In the genomic region with DNA sequence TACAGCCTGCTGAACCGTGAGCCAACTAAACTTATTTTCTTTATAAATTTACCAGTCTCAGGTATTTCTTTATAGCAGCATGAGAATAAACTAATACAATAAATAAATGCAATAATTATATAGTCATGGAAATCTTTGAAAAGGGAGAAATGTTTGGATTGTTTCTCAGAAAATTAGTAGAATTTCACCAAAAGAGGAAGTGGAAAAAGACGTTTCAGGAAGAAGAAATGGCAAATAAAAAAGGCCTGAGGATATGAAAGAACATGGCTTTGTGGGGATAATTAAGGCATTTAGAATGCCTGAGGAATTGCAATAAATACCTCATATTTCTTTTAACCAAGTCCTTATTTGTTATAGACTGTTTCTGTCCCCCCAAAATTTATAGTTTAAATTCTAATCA, we compare ENCODE assay signal across 30 cellular contexts.
"Had no signal": no experiment of that assay in that cellular context is flagged by ENCODE, and none has a peak within 500 bp of the region (broad histone marks: within the 10 kb centered on the region; RNA-seq: fewer than 3 reads in every experiment).

No MANE protein-coding gene starts in this region.

- H3K27me3 ChIP-seq: ascending aorta had no signal

- H3K4me3 Mint-ChIP-seq: activated CD8-positive, alpha-beta T cell treated with anti-CD3 and anti-CD28 coated beads for 36 hours; activated naive CD4-positive, alpha-beta T cell treated with anti-CD3 and anti-CD28 coated beads for 36 hours; activated naive CD8-positive, alpha-beta T cell treated with anti-CD3 and anti-CD28 coated beads, Interleukin-2, amount 10 ng/mL, durations not matched to agents 7 days and 5 days; activated T-helper 1 cell treated with anti-CD3 and anti-CD28 coated beads, Interleukin-12 subunit alpha, Interleukin-12 subunit beta, Interleukin-2, Interleukin-4 antibody, amounts not matched to agents 30 ng/mL and 10 ng/mL and 1 ng/mL, durations not matched to agents 14 hours and 24 hours and 36 hours; brain; central memory CD8-positive, alpha-beta T cell; dendritic cell treated with granulocyte-macrophage colony-stimulating factor and Interleukin-4, amounts not matched to agents 40 ng/mL and 50 ng/mL, for 4 days; endodermal cell; WTC11 had no signal

- H3K36me3 ChIP-seq: ascending aorta had no signal

- H3K4me3 ChIP-seq: ascending aorta, coronary artery, dorsolateral prefrontal cortex had no signal

- H3K4me1 Mint-ChIP-seq: activated naive CD8-positive, alpha-beta T cell treated with anti-CD3 and anti-CD28 coated beads, Interleukin-2, amount 10 ng/mL, durations not matched to agents 7 days and 5 days; brain; central memory CD8-positive, alpha-beta T cell; endodermal cell had no signal

- H3K9me3 Mint-ChIP-seq: activated naive CD4-positive, alpha-beta T cell treated with anti-CD3 and anti-CD28 coated beads for 36 hours; endodermal cell; WTC11 had no signal

- H3K36me3 Mint-ChIP-seq: activated naive CD4-positive, alpha-beta T cell treated with anti-CD3 and anti-CD28 coated beads, Interleukin-2, amount 50 U/mL, for 72 hours; activated naive CD8-positive, alpha-beta T cell treated with anti-CD3 and anti-CD28 coated beads, Interleukin-2, amount 10 ng/mL, durations not matched to agents 7 days and 5 days; brain had no signal

- H3K27ac Mint-ChIP-seq: activated CD8-positive, alpha-beta T cell treated with anti-CD3 and anti-CD28 coated beads for 36 hours; activated naive CD4-positive, alpha-beta T cell treated with anti-CD3 and anti-CD28 coated beads for 36 hours; activated naive CD4-positive, alpha-beta T cell treated with anti-CD3 and anti-CD28 coated beads, Interleukin-2, amount 50 U/mL, for 72 hours; activated naive CD8-positive, alpha-beta T cell treated with anti-CD3 and anti-CD28 coated beads, Interleukin-2, amount 10 ng/mL, durations not matched to agents 7 days and 5 days; activated T-helper 1 cell treated with anti-CD3 and anti-CD28 coated beads, Interleukin-12 subunit alpha, Interleukin-12 subunit beta, Interleukin-2, Interleukin-4 antibody, amounts not matched to agents 30 ng/mL and 10 ng/mL and 1 ng/mL, durations not matched to agents 14 hours and 24 hours and 36 hours; activated T-helper 2 cell treated with anti-CD3 and anti-CD28 coated beads, Interferon-gamma antibody, Interleukin-2, Interleukin-4, amounts not matched to agents 10 μg/mL and 5 μg/mL and 100 μg/mL, durations not matched to agents 14 hours and 24 hours and 36 hours; brain; dendritic cell treated with granulocyte-macrophage colony-stimulating factor and Interleukin-4, amounts not matched to agents 40 ng/mL and 50 ng/mL, for 4 days; endodermal cell; WTC11 had no signal

- DNase-seq: activated CD4-positive, alpha-beta T cell treated with anti-CD3 and anti-CD28 coated beads for 48 hours; activated CD4-positive, alpha-beta T cell treated with anti-CD3 and anti-CD28 coated beads, Interleukin-2, amount 50 U/mL, for 1 hour; activated CD4-positive, alpha-beta T cell treated with anti-CD3 and anti-CD28 coated beads, Interleukin-2, amount 50 U/mL, for 48 hours; activated CD8-positive, alpha-beta memory T cell treated with anti-CD3 and anti-CD28 coated beads for 24 hours; activated CD8-positive, alpha-beta T cell treated with anti-CD3 and anti-CD28 coated beads for 36 hours; activated effector memory CD4-positive, alpha-beta T cell treated with anti-CD3 and anti-CD28 coated beads, Interleukin-2, amount 50 U/mL, for 16 hours; activated naive CD4-positive, alpha-beta T cell treated with anti-CD3 and anti-CD28 coated beads for 36 hours; activated naive CD8-positive, alpha-beta T cell treated with anti-CD3 and anti-CD28 coated beads, Interleukin-2, amount 10 ng/mL, durations not matched to agents 7 days and 5 days; activated T-cell treated with anti-CD3 and anti-CD28 coated beads, Interleukin-2, amount 50 U/mL, for 48 hours; dorsolateral prefrontal cortex; effector memory CD4-positive, alpha-beta T cell; endodermal cell; foreskin fibroblast; head of caudate nucleus; hippocampal formation; T-helper 2 cell had no signal

- FAIRE-seq: bronchial epithelial cell, frontal cortex, TTC549 had no signal

- ATAC-seq: activated CD8-positive, alpha-beta T cell treated with anti-CD3 and anti-CD28 coated beads for 36 hours; activated naive CD4-positive, alpha-beta T cell treated with anti-CD3 and anti-CD28 coated beads, Interleukin-2, amount 50 U/mL, for 72 hours; esophagus mucosa; WTC11 had no signal

- H3K27ac ChIP-seq: ascending aorta, coronary artery, dorsolateral prefrontal cortex, VCaP had no signal
